ENCODE assay signal across 10 cellular contexts in genomic region chr20:46359233-46359751, GRCh38. TPM values are rescaled to one million over a fixed set of nuclear protein-coding genes. Genes with fewer than 3 reads are reported as not detected.
DNase-seq lines count a peak whose midpoint lies in the region; ATAC-seq and TF ChIP-seq lines count a peak whose summit lies in the region.
"Had no signal": no experiment of that assay in that cellular context is flagged by ENCODE, and none has a peak within 500 bp of the region (broad histone marks: within the 10 kb centered on the region; RNA-seq: fewer than 3 reads in every experiment).

No MANE protein-coding gene starts in this region.

- no peaks in the 10 kb centered on the region for H3K9me3 ChIP-seq in WERI-Rb-1 (ENCODE audit: severe bottlenecking)

- H3K4me3 ChIP-seq in GM12865 (ENCODE audit: low read depth, low read length): peak overlapping the region; percentile 4; the same call in 1 of the 2 replicates
- no peak overlapping the region for H3K4me3 ChIP-seq in WERI-Rb-1 (ENCODE audit: low read depth, low read length)

- H3K27ac ChIP-seq in WERI-Rb-1: no peak overlapping the region

- H3K27me3 ChIP-seq in WERI-Rb-1 (ENCODE audit: insufficient read depth, low read depth, severe bottlenecking): no peaks in the 10 kb centered on the region

- no peaks in the 10 kb centered on the region for H3K9me3 Mint-ChIP-seq in immature natural killer cell

- H3K4me3 Mint-ChIP-seq in immature natural killer cell: peak overlapping the region in 2 of 5 donors; percentile 10 to 12

- peaks cover 0 to 9% (median 4%) of the 10 kb centered on the region in 3 donors for H3K36me3 Mint-ChIP-seq in immature natural killer cell

- peak; percentile 87 for DNase-seq in GM12865 (ENCODE audit: low read depth)
- DNase-seq in Kasumi-1 (lab: John Stamatoyannopoulos, UW): peak; percentile 80 to 82
- DNase-seq in immature natural killer cell: no peak
- DNase-seq in OCI-M2 (lab: John Stamatoyannopoulos, UW; ENCODE audit: unreplicated experiment): no peak
- DNase-seq in nucleus accumbens (lab: John Stamatoyannopoulos, UW): no peak
- no peak for DNase-seq in stimulated activated CD4-positive, alpha-beta T cell treated with anti-CD3 and anti-CD28 coated beads, Interleukin-4, amount 100 ng/mL, for 1 hour
- no peak for DNase-seq in WERI-Rb-1
- DNase-seq: activated gamma-delta T cell had no signal

- peak; percentile 48 for ATAC-seq in GM21576 (IDR thresholded peaks at IDR 0.05; ENCODE audit: unreplicated experiment)

- TF ChIP-seq CTCF in GM12865 (IDR thresholded peaks at IDR 0.05; ENCODE audit: insufficient read depth, low read depth, low read length, missing control alignments) (no peak), WERI-Rb-1 (IDR thresholded peaks at IDR 0.05; ENCODE audit: low read depth, low read length) (no peak)

- peak overlapping the region; percentile 9 to 83 (median 77) for H3K27ac Mint-ChIP-seq in immature natural killer cell

- peaks cover 61 to 80% of the 10 kb centered on the region in 2 donors for H3K4me1 Mint-ChIP-seq in immature natural killer cell

- peaks cover 6% of the 10 kb centered on the region; the same call in 1 of the 2 replicates for H3K36me3 ChIP-seq in WERI-Rb-1

- peaks cover 3 to 11% (median 7%) of the 10 kb centered on the region in 3 donors for H3K27me3 Mint-ChIP-seq in immature natural killer cell (ENCODE audit: low read depth in 3 of 3)

RNA-seq across cellular contexts. Expression of gene ELMO2, which starts 47.1 kb away (rescaled TPM):
- polyA plus RNA-seq in immature natural killer cell: 100 to 1,000 TPM in 1 of 3 donors, 10 to 100 TPM in 2; 50.7 to 107 (median 98.7) TPM

RNA-seq across cellular contexts. Expression of gene CDH22, which starts 51.0 kb away (rescaled TPM):
- not detected for polyA plus RNA-seq in immature natural killer cell
- polyA plus RNA-seq: fibroblast of lung had no signal

Comparison
In these comparisons a context has a peak if more than half of its experiments do, and no peak if none do; other contexts are left out.
1. DNase-seq: peak in GM12865 (single experiment) and Kasumi-1 (2 of 2); none in immature natural killer cell (0 of 3), OCI-M2 (single experiment), nucleus accumbens (0 of 56), stimulated activated CD4-positive, alpha-beta T cell treated with anti-CD3 and anti-CD28 coated beads, Interleukin-4, amount 100 ng/mL, for 1 hour (single experiment) and WERI-Rb-1 (single experiment).